ENCODE assay signal across 1 cellular context in genomic region chr11:68331338-68331947, GRCh38.
TF ChIP-seq lines count a peak whose summit lies in the region.

No MANE protein-coding gene starts in this region.

TF ChIP-seq in SK-N-SH treated with all-trans-retinoic acid at 6 μM for 48 hours, 23 proteins besides CTCF, POLR2A, EP300 and RAD21 (continued from another document):
- TF ChIP-seq ZNF70 (CRISPR knock-in tag; IDR thresholded peaks at IDR 0.05) = no peak
